In genomic region chr22:41469218-41469851, GRCh38 we compare ENCODE assay signal across 1 cellular context.
TF ChIP-seq lines count a peak whose summit lies in the region.

No MANE protein-coding gene starts in this region.

TF ChIP-seq in HepG2, 621 proteins besides CTCF, POLR2A, EP300 and RAD21 (continued from another document and continues in another):
- TF ChIP-seq, protein P1, sequence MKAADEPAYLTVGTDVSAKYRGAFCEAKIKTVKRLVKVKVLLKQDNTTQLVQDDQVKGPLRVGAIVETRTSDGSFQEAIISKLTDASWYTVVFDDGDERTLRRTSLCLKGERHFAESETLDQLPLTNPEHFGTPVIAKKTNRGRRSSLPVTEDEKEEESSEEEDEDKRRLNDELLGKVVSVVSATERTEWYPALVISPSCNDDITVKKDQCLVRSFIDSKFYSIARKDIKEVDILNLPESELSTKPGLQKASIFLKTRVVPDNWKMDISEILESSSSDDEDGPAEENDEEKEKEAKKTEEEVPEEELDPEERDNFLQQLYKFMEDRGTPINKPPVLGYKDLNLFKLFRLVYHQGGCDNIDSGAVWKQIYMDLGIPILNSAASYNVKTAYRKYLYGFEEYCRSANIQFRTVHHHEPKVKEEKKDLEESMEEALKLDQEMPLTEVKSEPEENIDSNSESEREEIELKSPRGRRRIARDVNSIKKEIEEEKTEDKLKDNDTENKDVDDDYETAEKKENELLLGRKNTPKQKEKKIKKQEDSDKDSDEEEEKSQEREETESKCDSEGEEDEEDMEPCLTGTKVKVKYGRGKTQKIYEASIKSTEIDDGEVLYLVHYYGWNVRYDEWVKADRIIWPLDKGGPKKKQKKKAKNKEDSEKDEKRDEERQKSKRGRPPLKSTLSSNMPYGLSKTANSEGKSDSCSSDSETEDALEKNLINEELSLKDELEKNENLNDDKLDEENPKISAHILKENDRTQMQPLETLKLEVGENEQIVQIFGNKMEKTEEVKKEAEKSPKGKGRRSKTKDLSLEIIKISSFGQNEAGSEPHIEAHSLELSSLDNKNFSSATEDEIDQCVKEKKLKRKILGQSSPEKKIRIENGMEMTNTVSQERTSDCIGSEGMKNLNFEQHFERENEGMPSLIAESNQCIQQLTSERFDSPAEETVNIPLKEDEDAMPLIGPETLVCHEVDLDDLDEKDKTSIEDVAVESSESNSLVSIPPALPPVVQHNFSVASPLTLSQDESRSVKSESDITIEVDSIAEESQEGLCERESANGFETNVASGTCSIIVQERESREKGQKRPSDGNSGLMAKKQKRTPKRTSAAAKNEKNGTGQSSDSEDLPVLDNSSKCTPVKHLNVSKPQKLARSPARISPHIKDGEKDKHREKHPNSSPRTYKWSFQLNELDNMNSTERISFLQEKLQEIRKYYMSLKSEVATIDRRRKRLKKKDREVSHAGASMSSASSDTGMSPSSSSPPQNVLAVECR (CRISPR knock-in tag; IDR thresholded peaks at IDR 0.05; ENCODE audit: borderline replicate concordance) = peak; percentile 82
- TF ChIP-seq PHF8 (CRISPR knock-in tag; IDR thresholded peaks at IDR 0.05) (peak; percentile 55; the same call in 1 of the 2 replicates), ZNF577 (CRISPR knock-in tag; IDR thresholded peaks at IDR 0.05; ENCODE audit: borderline replicate concordance, low read depth) (0 out of 2 replicates have a peak, but pooled peaks have one; percentile 66), RXRA (CRISPR knock-in tag; IDR thresholded peaks at IDR 0.05) (peak; percentile 6), AGO2 (optimal IDR thresholded peaks at IDR 0.05; ENCODE audit: low read depth, low read length) (peak; percentile 60), FOXJ3 (CRISPR knock-in tag; IDR thresholded peaks at IDR 0.05; ENCODE audit: borderline replicate concordance) (no peak), CENPT (CRISPR knock-in tag; IDR thresholded peaks at IDR 0.05; ENCODE audit: low read depth) (no peak), ZNF775 (CRISPR knock-in tag; IDR thresholded peaks at IDR 0.05; ENCODE audit: borderline replicate concordance) (no peak), CBX2 (IDR thresholded peaks at IDR 0.05; ENCODE audit: low read depth, low read length) (no peak), CBX2 (CRISPR knock-in tag; IDR thresholded peaks at IDR 0.05; ENCODE audit: low read depth) (no peak), RFX3 (CRISPR knock-in tag; IDR thresholded peaks at IDR 0.05) (0 out of 2 replicates have a peak, but pooled peaks have one; percentile 10), ZNF598 (CRISPR knock-in tag; IDR thresholded peaks at IDR 0.05; ENCODE audit: borderline replicate concordance) (no peak), POGK (CRISPR knock-in tag; conservative IDR thresholded peaks at IDR 0.05) (0 out of 2 replicates have a peak, but pooled peaks have one; percentile 47), MTA1 (CRISPR knock-in tag; IDR thresholded peaks at IDR 0.05; ENCODE audit: borderline replicate concordance) (peak; percentile 35; the same call in 1 of the 2 replicates), MAFG (CRISPR knock-in tag; IDR thresholded peaks at IDR 0.05) (no peak), MTF1 (CRISPR knock-in tag; IDR thresholded peaks at IDR 0.05) (no peak), REPIN1 (CRISPR knock-in tag; IDR thresholded peaks at IDR 0.05; ENCODE audit: borderline replicate concordance, low read depth) (no peak), KLF15 (CRISPR knock-in tag; IDR thresholded peaks at IDR 0.05; ENCODE audit: borderline replicate concordance) (no peak), ZNF782 (CRISPR knock-in tag; IDR thresholded peaks at IDR 0.05; ENCODE audit: borderline replicate concordance) (no peak), ZNF773 (CRISPR knock-in tag; IDR thresholded peaks at IDR 0.05; ENCODE audit: borderline replicate concordance) (no peak), SAP130 (CRISPR knock-in tag; IDR thresholded peaks at IDR 0.05; ENCODE audit: low read depth) (peak; percentile 10), ASH2L (IDR thresholded peaks at IDR 0.05; ENCODE audit: insufficient read length, low read depth, low read length) (peak; percentile 74)
- TF ChIP-seq, protein P2, sequence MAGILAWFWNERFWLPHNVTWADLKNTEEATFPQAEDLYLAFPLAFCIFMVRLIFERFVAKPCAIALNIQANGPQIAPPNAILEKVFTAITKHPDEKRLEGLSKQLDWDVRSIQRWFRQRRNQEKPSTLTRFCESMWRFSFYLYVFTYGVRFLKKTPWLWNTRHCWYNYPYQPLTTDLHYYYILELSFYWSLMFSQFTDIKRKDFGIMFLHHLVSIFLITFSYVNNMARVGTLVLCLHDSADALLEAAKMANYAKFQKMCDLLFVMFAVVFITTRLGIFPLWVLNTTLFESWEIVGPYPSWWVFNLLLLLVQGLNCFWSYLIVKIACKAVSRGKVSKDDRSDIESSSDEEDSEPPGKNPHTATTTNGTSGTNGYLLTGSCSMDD (CRISPR knock-in tag; IDR thresholded peaks at IDR 0.05) = 0 out of 2 replicates have a peak, but pooled peaks have one; percentile 8
- TF ChIP-seq, protein P3, sequence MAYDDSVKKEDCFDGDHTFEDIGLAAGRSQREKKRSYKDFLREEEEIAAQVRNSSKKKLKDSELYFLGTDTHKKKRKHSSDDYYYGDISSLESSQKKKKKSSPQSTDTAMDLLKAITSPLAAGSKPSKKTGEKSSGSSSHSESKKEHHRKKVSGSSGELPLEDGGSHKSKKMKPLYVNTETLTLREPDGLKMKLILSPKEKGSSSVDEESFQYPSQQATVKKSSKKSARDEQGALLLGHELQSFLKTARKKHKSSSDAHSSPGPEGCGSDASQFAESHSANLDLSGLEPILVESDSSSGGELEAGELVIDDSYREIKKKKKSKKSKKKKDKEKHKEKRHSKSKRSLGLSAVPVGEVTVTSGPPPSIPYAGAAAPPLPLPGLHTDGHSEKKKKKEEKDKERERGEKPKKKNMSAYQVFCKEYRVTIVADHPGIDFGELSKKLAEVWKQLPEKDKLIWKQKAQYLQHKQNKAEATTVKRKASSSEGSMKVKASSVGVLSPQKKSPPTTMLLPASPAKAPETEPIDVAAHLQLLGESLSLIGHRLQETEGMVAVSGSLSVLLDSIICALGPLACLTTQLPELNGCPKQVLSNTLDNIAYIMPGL (CRISPR knock-in tag; IDR thresholded peaks at IDR 0.05; ENCODE audit: borderline replicate concordance in 1 of 2, low read depth in 1 of 2) = peak in 1 of 2 experiments; percentile 63; a peak in 2 of 4 replicates
- TF ChIP-seq, protein P4, sequence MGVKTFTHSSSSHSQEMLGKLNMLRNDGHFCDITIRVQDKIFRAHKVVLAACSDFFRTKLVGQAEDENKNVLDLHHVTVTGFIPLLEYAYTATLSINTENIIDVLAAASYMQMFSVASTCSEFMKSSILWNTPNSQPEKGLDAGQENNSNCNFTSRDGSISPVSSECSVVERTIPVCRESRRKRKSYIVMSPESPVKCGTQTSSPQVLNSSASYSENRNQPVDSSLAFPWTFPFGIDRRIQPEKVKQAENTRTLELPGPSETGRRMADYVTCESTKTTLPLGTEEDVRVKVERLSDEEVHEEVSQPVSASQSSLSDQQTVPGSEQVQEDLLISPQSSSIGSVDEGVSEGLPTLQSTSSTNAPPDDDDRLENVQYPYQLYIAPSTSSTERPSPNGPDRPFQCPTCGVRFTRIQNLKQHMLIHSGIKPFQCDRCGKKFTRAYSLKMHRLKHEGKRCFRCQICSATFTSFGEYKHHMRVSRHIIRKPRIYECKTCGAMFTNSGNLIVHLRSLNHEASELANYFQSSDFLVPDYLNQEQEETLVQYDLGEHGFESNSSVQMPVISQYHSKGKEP (CRISPR knock-in tag; IDR thresholded peaks at IDR 0.05) = no peak
- TF ChIP-seq, protein P5, sequence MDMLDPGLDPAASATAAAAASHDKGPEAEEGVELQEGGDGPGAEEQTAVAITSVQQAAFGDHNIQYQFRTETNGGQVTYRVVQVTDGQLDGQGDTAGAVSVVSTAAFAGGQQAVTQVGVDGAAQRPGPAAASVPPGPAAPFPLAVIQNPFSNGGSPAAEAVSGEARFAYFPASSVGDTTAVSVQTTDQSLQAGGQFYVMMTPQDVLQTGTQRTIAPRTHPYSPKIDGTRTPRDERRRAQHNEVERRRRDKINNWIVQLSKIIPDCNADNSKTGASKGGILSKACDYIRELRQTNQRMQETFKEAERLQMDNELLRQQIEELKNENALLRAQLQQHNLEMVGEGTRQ (IDR thresholded peaks at IDR 0.05; ENCODE audit: low read depth, low read length) = no peak
- TF ChIP-seq, protein P5 (CRISPR knock-in tag; IDR thresholded peaks at IDR 0.05; ENCODE audit: borderline replicate concordance) = 0 out of 2 replicates have a peak, but pooled peaks have one; percentile 33
- TF ChIP-seq, protein P6, sequence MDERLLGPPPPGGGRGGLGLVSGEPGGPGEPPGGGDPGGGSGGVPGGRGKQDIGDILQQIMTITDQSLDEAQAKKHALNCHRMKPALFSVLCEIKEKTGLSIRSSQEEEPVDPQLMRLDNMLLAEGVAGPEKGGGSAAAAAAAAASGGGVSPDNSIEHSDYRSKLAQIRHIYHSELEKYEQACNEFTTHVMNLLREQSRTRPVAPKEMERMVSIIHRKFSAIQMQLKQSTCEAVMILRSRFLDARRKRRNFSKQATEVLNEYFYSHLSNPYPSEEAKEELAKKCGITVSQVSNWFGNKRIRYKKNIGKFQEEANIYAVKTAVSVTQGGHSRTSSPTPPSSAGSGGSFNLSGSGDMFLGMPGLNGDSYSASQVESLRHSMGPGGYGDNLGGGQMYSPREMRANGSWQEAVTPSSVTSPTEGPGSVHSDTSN (CRISPR knock-in tag; IDR thresholded peaks at IDR 0.05) = no peak
- TF ChIP-seq, protein P7, sequence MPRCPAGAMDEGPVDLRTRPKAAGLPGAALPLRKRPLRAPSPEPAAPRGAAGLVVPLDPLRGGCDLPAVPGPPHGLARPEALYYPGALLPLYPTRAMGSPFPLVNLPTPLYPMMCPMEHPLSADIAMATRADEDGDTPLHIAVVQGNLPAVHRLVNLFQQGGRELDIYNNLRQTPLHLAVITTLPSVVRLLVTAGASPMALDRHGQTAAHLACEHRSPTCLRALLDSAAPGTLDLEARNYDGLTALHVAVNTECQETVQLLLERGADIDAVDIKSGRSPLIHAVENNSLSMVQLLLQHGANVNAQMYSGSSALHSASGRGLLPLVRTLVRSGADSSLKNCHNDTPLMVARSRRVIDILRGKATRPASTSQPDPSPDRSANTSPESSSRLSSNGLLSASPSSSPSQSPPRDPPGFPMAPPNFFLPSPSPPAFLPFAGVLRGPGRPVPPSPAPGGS (CRISPR knock-in tag; IDR thresholded peaks at IDR 0.05) = 0 out of 2 replicates have a peak, but pooled peaks have one; percentile 67
- TF ChIP-seq, protein P8, sequence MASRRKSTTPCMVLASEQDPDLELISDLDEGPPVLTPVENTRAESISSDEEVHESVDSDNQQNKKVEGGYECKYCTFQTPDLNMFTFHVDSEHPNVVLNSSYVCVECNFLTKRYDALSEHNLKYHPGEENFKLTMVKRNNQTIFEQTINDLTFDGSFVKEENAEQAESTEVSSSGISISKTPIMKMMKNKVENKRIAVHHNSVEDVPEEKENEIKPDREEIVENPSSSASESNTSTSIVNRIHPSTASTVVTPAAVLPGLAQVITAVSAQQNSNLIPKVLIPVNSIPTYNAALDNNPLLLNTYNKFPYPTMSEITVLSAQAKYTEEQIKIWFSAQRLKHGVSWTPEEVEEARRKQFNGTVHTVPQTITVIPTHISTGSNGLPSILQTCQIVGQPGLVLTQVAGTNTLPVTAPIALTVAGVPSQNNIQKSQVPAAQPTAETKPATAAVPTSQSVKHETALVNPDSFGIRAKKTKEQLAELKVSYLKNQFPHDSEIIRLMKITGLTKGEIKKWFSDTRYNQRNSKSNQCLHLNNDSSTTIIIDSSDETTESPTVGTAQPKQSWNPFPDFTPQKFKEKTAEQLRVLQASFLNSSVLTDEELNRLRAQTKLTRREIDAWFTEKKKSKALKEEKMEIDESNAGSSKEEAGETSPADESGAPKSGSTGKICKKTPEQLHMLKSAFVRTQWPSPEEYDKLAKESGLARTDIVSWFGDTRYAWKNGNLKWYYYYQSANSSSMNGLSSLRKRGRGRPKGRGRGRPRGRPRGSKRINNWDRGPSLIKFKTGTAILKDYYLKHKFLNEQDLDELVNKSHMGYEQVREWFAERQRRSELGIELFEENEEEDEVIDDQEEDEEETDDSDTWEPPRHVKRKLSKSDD (CRISPR knock-in tag; IDR thresholded peaks at IDR 0.05; ENCODE audit: low read depth) = no peak
